Comparison of ENCODE assay signal across 8 cellular contexts in genomic region chr7:78417180-78417853, GRCh38.
"Had no signal": no experiment of that assay in that cellular context is flagged by ENCODE, and none has a peak within 500 bp of the region (broad histone marks: within the 10 kb centered on the region; RNA-seq: fewer than 3 reads in every experiment).

No MANE protein-coding gene starts in this region.

- H3K9ac ChIP-seq: GM23248 had no signal

- H2AFZ ChIP-seq: GM23248 had no signal

- H3K27ac ChIP-seq: GM23248, HL-60 had no signal

- ATAC-seq: HCT116 had no signal

- H3K4me3 ChIP-seq: GM23248, HAP-1 had no signal

- DNase-seq: GM23248, GOT3, H7, HFFc6, KG1 had no signal

- H3K36me3 ChIP-seq: HAP-1 had no signal

- H3K9me3 ChIP-seq: HAP-1 had no signal
